ENCODE assay signal across 5 cellular contexts in genomic region chr11:3419496-3419895, GRCh38. TPM values are rescaled to one million over a fixed set of nuclear protein-coding genes. Genes with fewer than 3 reads are reported as not detected.
DNase-seq lines count a peak whose midpoint lies in the region; ATAC-seq, FAIRE-seq and TF ChIP-seq lines count a peak whose summit lies in the region.
"Not testable (repeated sequence)": the region's sequence is repeated elsewhere in the genome, so short reads cannot be mapped to it uniquely, and the experiment has no call there.

No MANE protein-coding gene starts in this region.

- H3K9me3 Mint-ChIP-seq in CD4-positive, alpha-beta T cell = not testable (repeated sequence)

- not testable (repeated sequence) for H3K9me2 ChIP-seq in MM.1S (replicated peaks; ENCODE audit: insufficient read depth, low read length)

- H3K27me3 ChIP-seq in CD4-positive, alpha-beta T cell (ENCODE audit: control insufficient read depth, insufficient read depth, low read length); MM.1S (replicated peaks; ENCODE audit: insufficient read depth, low read length); body of pancreas; small intestine (ENCODE audit: control insufficient read depth in 2 of 2, insufficient read depth in 2 of 2, low read length in 2 of 2): not testable (repeated sequence)

- H3K79me2 ChIP-seq in MM.1S (ENCODE audit: low read length) = not testable (repeated sequence)

- not testable (repeated sequence) for H3K36me3 Mint-ChIP-seq in CD4-positive, alpha-beta T cell (ENCODE audit: low read depth)

- not testable (repeated sequence) for H3K36me3 ChIP-seq in MM.1S (replicated peaks; ENCODE audit: insufficient read depth, low read length); body of pancreas (replicated peaks in 1 of 2; ENCODE audit: insufficient read depth in 1 of 2, low read depth in 2 of 2); small intestine (ENCODE audit: control insufficient read depth in 2 of 2, insufficient read depth in 2 of 2, low read length in 2 of 2)

- not testable (repeated sequence) for H2AFZ ChIP-seq in MM.1S (ENCODE audit: low read length)

- H4K20me1 ChIP-seq in MM.1S (ENCODE audit: insufficient read depth, low read length) = not testable (repeated sequence)

- not testable (repeated sequence) for ATAC-seq in CD4-positive, alpha-beta T cell (ENCODE audit: poor library complexity); body of pancreas

- not testable (repeated sequence) for H3F3A ChIP-seq in MM.1S (ENCODE audit: insufficient read depth, low read length)

- TF ChIP-seq POLR2A in body of pancreas (IDR thresholded peaks at IDR 0.05) = not testable (repeated sequence)

- TF ChIP-seq CTCF in CD4-positive, alpha-beta T cell (IDR thresholded peaks at IDR 0.05); MM.1S (IDR thresholded peaks at IDR 0.05; ENCODE audit: low read length); body of pancreas (IDR thresholded peaks at IDR 0.05): not testable (repeated sequence)

- peak overlapping the region; percentile 49 for H3K27ac Mint-ChIP-seq in CD4-positive, alpha-beta T cell

- peaks cover 24% of the 10 kb centered on the region for H3K4me1 Mint-ChIP-seq in CD4-positive, alpha-beta T cell (ENCODE audit: low read depth)

- peak overlapping the region; percentile 72 for H3K4me2 ChIP-seq in MM.1S (ENCODE audit: low read depth, low read length)

- FAIRE-seq in small intestine (lab: Jason Lieb, UNC) = not testable (repeated sequence)

- not testable (repeated sequence) for H3K4me3 ChIP-seq in MM.1S (ENCODE audit: low read length); body of pancreas; small intestine (ENCODE audit: low read depth in 1 of 2, low read length in 2 of 2)

- not testable (repeated sequence) for H3K9ac ChIP-seq in MM.1S (ENCODE audit: low read length)

- CTCF ChIA-PET in CD4-positive, alpha-beta T cell (lab: Charles Lee) = not testable (repeated sequence)

- H3K27ac ChIP-seq in CD4-positive, alpha-beta T cell (ENCODE audit: low read depth, low read length) = not testable (repeated sequence)
- peak overlapping the region; percentile 57; the same call in 1 of the 2 replicates for H3K27ac ChIP-seq in MM.1S (ENCODE audit: low read length)
- H3K27ac ChIP-seq in body of pancreas = peak overlapping the region; percentile 66 to 84 (median 76)
- peak overlapping the region in 1 of 2 donors; percentile 39 for H3K27ac ChIP-seq in small intestine (ENCODE audit: low read depth in 1 of 2, low read length in 1 of 2)

- 88 to 100% methylated on average over 1 of the region's 1 CpG for WGBS in body of pancreas, 2 donors
- WGBS in small intestine, 3 donors = 13 to 62% (median 19%) methylated on average over 1 of the region's 1 CpG

- H3K4me1 ChIP-seq in MM.1S (ENCODE audit: low read length) (peaks cover 13% of the 10 kb centered on the region), body of pancreas (peaks cover 37% of the 10 kb centered on the region)
- H3K4me1 ChIP-seq in small intestine (ENCODE audit: control insufficient read depth in 2 of 2, insufficient read depth in 1 of 2, low read depth in 1 of 2, low read length in 1 of 2) = not testable (repeated sequence)

- DNase-seq in CD4-positive, alpha-beta T cell; MM.1S; body of pancreas: not testable (repeated sequence)
- DNase-seq in RPMI8226 (peak; percentile 18), small intestine (peak; percentile 26)

- intact Hi-C loops in CD4-positive, alpha-beta T cell (cut with DNase I, micrococcal nuclease) = loop anchor here in 1 of 2 experiments (5.0 kb wide), 1 partner anchor 77 kb away; no protein-coding TSS in a partner anchor
- intact Hi-C loops in body of pancreas (cut with DNase I) = not testable (repeated sequence)

- peak overlapping the region; percentile 80 for H3K4me3 Mint-ChIP-seq in CD4-positive, alpha-beta T cell

- not testable (repeated sequence) for H3K9me3 ChIP-seq in CD4-positive, alpha-beta T cell (ENCODE audit: control insufficient read depth, low read length); MM.1S (replicated peaks; ENCODE audit: insufficient read depth, low read length); body of pancreas; small intestine (ENCODE audit: control insufficient read depth, low read depth)

- H3K27me3 Mint-ChIP-seq in CD4-positive, alpha-beta T cell = not testable (repeated sequence)

- POLR2A ChIA-PET in CD4-positive, alpha-beta T cell (lab: Charles Lee) = not testable (repeated sequence)

RNA-seq across cellular contexts. Expression of gene ZNF195, which starts 40.5 kb away (rescaled TPM):
- total RNA-seq in CD4-positive, alpha-beta T cell = 10 to 100 TPM; 16.6 to 18.4 TPM
- 10 to 100 TPM; 14.5 to 23.9 TPM for total RNA-seq in body of pancreas
- polyA plus RNA-seq in small intestine = 10 to 100 TPM; 16.2 to 23.0 (median 21.3) TPM
